ENCODE assay signal across 19 cellular contexts in genomic region chr12:11698729-11699128, GRCh38.
"Had no signal": no experiment of that assay in that cellular context is flagged by ENCODE, and none has a peak within 500 bp of the region (broad histone marks: within the 10 kb centered on the region; RNA-seq: fewer than 3 reads in every experiment).

No MANE protein-coding gene starts in this region.

- H3K27ac ChIP-seq: brain microvascular endothelial cell, gastrocnemius medialis, lower lobe of right lung, upper lobe of left lung, VCaP had no signal

- H3K9me3 ChIP-seq: gastrocnemius medialis, heart right ventricle, lower lobe of right lung, SK-N-SH, upper lobe of left lung had no signal

- ATAC-seq: gastrocnemius medialis; lower lobe of right lung; naive thymus-derived CD4-positive, alpha-beta T cell had no signal

- H3K36me3 ChIP-seq: brain microvascular endothelial cell, gastrocnemius medialis, lower lobe of right lung, upper lobe of left lung had no signal

- H3K9ac ChIP-seq: SK-N-SH had no signal

- H3K4me3 ChIP-seq: gastrocnemius medialis, heart right ventricle, lower lobe of right lung, skin epidermis, upper lobe of left lung had no signal

- DNase-seq: activated CD4-positive, alpha-beta memory T cell treated with anti-CD3 and anti-CD28 coated beads for 36 hours; activated CD4-positive, alpha-beta T cell treated with anti-CD3 and anti-CD28 coated beads for 1 hour; activated gamma-delta T cell; activated T-cell treated with anti-CD3 and anti-CD28 coated beads, Interleukin-2, amount 50 U/mL, for 48 hours; amygdala; effector CD8-positive, alpha-beta T cell; gastrocnemius medialis; heart right ventricle; lower lobe of right lung; naive thymus-derived CD4-positive, alpha-beta T cell; retina; SK-N-SH; stimulated activated CD4-positive, alpha-beta T cell treated with anti-CD3 and anti-CD28 coated beads, Interleukin-4, amount 100 ng/mL, for 24 hours; stimulated activated naive CD4-positive, alpha-beta T cell; T-helper 1 cell; upper lobe of left lung had no signal

- H3K4me2 ChIP-seq: SK-N-SH had no signal

- H3K27me3 ChIP-seq: brain microvascular endothelial cell, gastrocnemius medialis, heart right ventricle, upper lobe of left lung had no signal
